2 cellular contexts compared by ENCODE assay signal in the genomic region with DNA sequence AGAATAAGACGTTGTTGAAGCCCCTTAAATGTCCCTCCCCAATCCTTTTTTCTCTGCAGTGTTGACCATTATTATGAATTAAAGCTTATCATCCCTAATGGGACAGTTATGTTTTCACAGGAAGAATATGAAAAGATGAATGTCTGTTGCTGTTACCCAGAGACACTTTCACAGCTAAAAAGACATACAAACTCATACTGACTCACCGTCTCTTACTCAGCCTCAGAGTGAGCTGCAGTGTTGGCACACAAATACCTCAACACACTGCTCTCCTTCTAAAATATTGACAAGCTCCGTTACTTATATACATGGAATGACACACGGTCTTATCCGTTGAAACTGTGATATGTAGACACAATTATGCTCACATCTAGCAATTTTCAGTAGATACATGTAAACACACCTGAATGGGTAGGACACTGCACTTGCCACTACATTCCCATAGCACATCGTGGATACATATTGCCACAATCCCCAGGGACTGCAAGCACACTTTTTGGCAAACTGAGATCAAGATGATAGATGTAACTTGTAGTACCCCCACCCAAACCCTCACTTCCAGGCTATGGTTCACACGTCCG.
TF ChIP-seq lines count a peak whose summit lies in the region.

No MANE protein-coding gene starts in this region.

TF ChIP-seq in GM12878, 131 proteins besides CTCF, POLR2A, EP300 and RAD21:
- no peak for TF ChIP-seq MXI1 (IDR thresholded peaks at IDR 0.05; ENCODE audit: low read depth, low read length)
- TF ChIP-seq BCL3 (IDR thresholded peaks at IDR 0.05; ENCODE audit: borderline replicate concordance, insufficient read depth, low read depth, low read length, poor library complexity, severe bottlenecking) = peak; percentile 74

TF ChIP-seq in GM12891, 5 proteins besides CTCF, POLR2A, EP300 and RAD21:
- TF ChIP-seq SPI1 (IDR thresholded peaks at IDR 0.05; ENCODE audit: low read depth, low read length) (no peak), POU2F2 (IDR thresholded peaks at IDR 0.05; ENCODE audit: low read depth, low read length) (no peak), TAF1 (IDR thresholded peaks at IDR 0.05; ENCODE audit: low read depth, low read length) (no peak), POLR2AphosphoS5 (IDR thresholded peaks at IDR 0.05; ENCODE audit: low read depth, low read length) (no peak), PAX5 (IDR thresholded peaks at IDR 0.05; ENCODE audit: insufficient read depth, low read length, severe bottlenecking) (no peak)
